ENCODE assay signal across 8 cellular contexts in genomic region chr17:79400989-79401703, GRCh38.
A peak's percentile ranks its signal among the peaks of the same experiment; 100 is the strongest.
DNase-seq lines count a peak whose midpoint lies in the region; ATAC-seq and FAIRE-seq lines count a peak whose summit lies in the region.

No MANE protein-coding gene starts in this region.

- DNase-seq in G401 (ENCODE audit: low spot score), result peak; percentile 85
- peak; percentile 43 for DNase-seq in KG1 (lab: John Stamatoyannopoulos, UW)
- DNase-seq in SHP77 treated with DMSO at 0.1 percent for 48 hours (lab: John Stamatoyannopoulos, UW), result peak; percentile 52
- peak; percentile 30 for DNase-seq in activated gamma-delta T cell (lab: John Stamatoyannopoulos, UW)
- peak; percentile 62 to 87 for DNase-seq in frontal cortex (ENCODE audit: low spot score in 2 of 2)
- peak in 48 of 56 donors; percentile 2 to 81 (median 38) for DNase-seq in nucleus accumbens (lab: John Stamatoyannopoulos, UW)
- DNase-seq in superior temporal gyrus (ENCODE audit: extremely low spot score), result peak; percentile 81

- FAIRE-seq in frontal cortex (lab: Jason Lieb, UNC), result no peak

- in situ Hi-C loops in G401 (cut with HindIII; ENCODE audit: low sequenced_read_pairs), result no loop called here

- no peak for ATAC-seq in HG02938 (IDR thresholded peaks at IDR 0.05; ENCODE audit: unreplicated experiment)

Comparison
In these comparisons a context has a peak if more than half of its experiments do, and no peak if none do; other contexts are left out.
1. DNase-seq: peak in every context shown above with its lines; median percentile 85 in G401; 81 in superior temporal gyrus; 74 in frontal cortex; 52 in SHP77 treated with DMSO at 0.1 percent for 48 hours; 43 in KG1; 38 in nucleus accumbens; 30 in activated gamma-delta T cell.